In genomic region chr2:109306190-109306589, GRCh38 we compare ENCODE assay signal across 32 cellular contexts.
"Had no signal": no experiment of that assay in that cellular context is flagged by ENCODE, and none has a peak within 500 bp of the region (broad histone marks: within the 10 kb centered on the region; RNA-seq: fewer than 3 reads in every experiment).

No MANE protein-coding gene starts in this region.

- H3K27ac ChIP-seq: brain microvascular endothelial cell, KMS-11, Peyer's patch, SJSA1, VCaP had no signal

- H3K9me2 ChIP-seq: SK-N-SH had no signal

- H3K36me3 Mint-ChIP-seq: activated naive CD8-positive, alpha-beta T cell; T-cell had no signal

- H3K9me3 Mint-ChIP-seq: activated CD8-positive, alpha-beta T cell treated with anti-CD3 and anti-CD28 coated beads for 36 hours; activated naive CD8-positive, alpha-beta T cell treated with anti-CD3 and anti-CD28 coated beads, Interleukin-2, amount 50 U/mL, for 24 hours; activated T-cell treated with anti-CD3 and anti-CD28 coated beads, Interleukin-2, amount 50 U/mL, for 24 hours; activated T-helper 2 cell treated with anti-CD3 and anti-CD28 coated beads, Interferon-gamma antibody, Interleukin-2, Interleukin-4, amounts not matched to agents 10 μg/mL and 5 μg/mL and 100 μg/mL, durations not matched to agents 14 hours and 24 hours and 36 hours; T-cell had no signal

- H3K27ac Mint-ChIP-seq: activated CD8-positive, alpha-beta T cell treated with anti-CD3 and anti-CD28 coated beads for 36 hours; activated naive CD8-positive, alpha-beta T cell; activated naive CD8-positive, alpha-beta T cell treated with anti-CD3 and anti-CD28 coated beads, Interleukin-2, amount 50 U/mL, for 24 hours; activated T-cell treated with anti-CD3 and anti-CD28 coated beads, Interleukin-2, amount 50 U/mL, for 24 hours; activated T-helper 2 cell treated with anti-CD3 and anti-CD28 coated beads, Interferon-gamma antibody, Interleukin-2, Interleukin-4, amounts not matched to agents 10 μg/mL and 5 μg/mL and 100 μg/mL, durations not matched to agents 14 hours and 24 hours and 36 hours; T-cell; T-helper 17 cell had no signal

- H3K27me3 ChIP-seq: brain microvascular endothelial cell, Peyer's patch, SJSA1 had no signal

- H3K4me2 ChIP-seq: KMS-11, SK-N-SH had no signal

- H3K27me3 Mint-ChIP-seq: activated CD8-positive, alpha-beta T cell treated with anti-CD3 and anti-CD28 coated beads for 36 hours; activated naive CD8-positive, alpha-beta T cell; activated naive CD8-positive, alpha-beta T cell treated with anti-CD3 and anti-CD28 coated beads, Interleukin-2, amount 50 U/mL, for 24 hours; activated T-cell treated with anti-CD3 and anti-CD28 coated beads, Interleukin-2, amount 50 U/mL, for 24 hours had no signal

- H3K4me1 Mint-ChIP-seq: T-cell had no signal

- H3K4me3 Mint-ChIP-seq: activated CD8-positive, alpha-beta T cell treated with anti-CD3 and anti-CD28 coated beads for 36 hours; activated naive CD8-positive, alpha-beta T cell; activated naive CD8-positive, alpha-beta T cell treated with anti-CD3 and anti-CD28 coated beads, Interleukin-2, amount 50 U/mL, for 24 hours; activated T-cell treated with anti-CD3 and anti-CD28 coated beads, Interleukin-2, amount 50 U/mL, for 24 hours; T-cell; T-helper 17 cell had no signal

- H3K9ac ChIP-seq: KMS-11, SK-N-SH had no signal

- H3K4me1 ChIP-seq: Peyer's patch, SJSA1 had no signal

- ATAC-seq: activated CD8-positive, alpha-beta T cell treated with anti-CD3 and anti-CD28 coated beads for 36 hours; activated naive CD8-positive, alpha-beta T cell treated with anti-CD3 and anti-CD28 coated beads, Interleukin-2, amount 50 U/mL, for 24 hours; T-cell; T-helper 17 cell had no signal

- H3K9me3 ChIP-seq: Peyer's patch, SJSA1, SK-N-SH had no signal

- H3K4me3 ChIP-seq: Peyer's patch, SJSA1 had no signal

- DNase-seq: activated CD4-positive, alpha-beta T cell treated with anti-CD3 and anti-CD28 coated beads for 1 hour; activated CD4-positive, alpha-beta T cell treated with anti-CD3 and anti-CD28 coated beads for 48 hours; activated CD4-positive, alpha-beta T cell treated with anti-CD3 and anti-CD28 coated beads, Interleukin-2, amount 50 U/mL, for 4 hours; activated CD4-positive, CD25-positive, alpha-beta regulatory T cell; activated CD8-positive, alpha-beta T cell treated with anti-CD3 and anti-CD28 coated beads for 36 hours; activated gamma-delta T cell; activated naive CD4-positive, alpha-beta T cell treated with Interleukin-2 at 50 U/mL for 16 hours; activated naive CD8-positive, alpha-beta T cell treated with anti-CD3 and anti-CD28 coated beads, Interleukin-2, amount 50 U/mL, for 24 hours; activated T-cell treated with anti-CD3 and anti-CD28 coated beads, Interleukin-2, amount 50 U/mL, for 24 hours; aorta; brain microvascular endothelial cell; central memory CD4-positive, alpha-beta T cell; MM.1S; MV-4-11; NCI-H1092; NCI-H1436 treated with DMSO at 0.1 percent for 48 hours; NCI-H1694 treated with DMSO at 0.1 percent for 48 hours; NCI-H2029; NCI-H2171; NCI-H446 treated with DMSO at 0.1 percent for 48 hours; NCI-H69; Peyer's patch; RPMI8226; SHP77 treated with DMSO at 0.1 percent for 48 hours; SK-N-SH; T-cell; T-helper 17 cell had no signal

- H3K36me3 ChIP-seq: brain microvascular endothelial cell, Peyer's patch, SJSA1 had no signal
